ENCODE assay signal across 8 cellular contexts in genomic region chr19:5339470-5339949, GRCh38. TPM values are rescaled to one million over a fixed set of nuclear protein-coding genes. Genes with fewer than 3 reads are reported as not detected.
DNase-seq lines count a peak whose midpoint lies in the region; ATAC-seq and TF ChIP-seq lines count a peak whose summit lies in the region.

No MANE protein-coding gene starts in this region.

- H3K9me3 ChIP-seq in DOHH2 (ENCODE audit: control insufficient read depth, insufficient read depth, low read length) (no peaks in the 10 kb centered on the region), PC-9 (ENCODE audit: insufficient read depth, low read depth) (no peaks in the 10 kb centered on the region), prostate gland (no peaks in the 10 kb centered on the region)

- H3K27me3 ChIP-seq in DOHH2 (ENCODE audit: control insufficient read depth, low read length): peaks cover 55% of the 10 kb centered on the region
- no peaks in the 10 kb centered on the region for H3K27me3 ChIP-seq in PC-9 (ENCODE audit: insufficient read depth, low read depth)
- peaks cover 4% of the 10 kb centered on the region for H3K27me3 ChIP-seq in prostate gland (replicated peaks; ENCODE audit: insufficient read depth)

- H3K27ac ChIP-seq in DOHH2 (ENCODE audit: low read depth, low read length) (no peak overlapping the region), PC-9 (no peak overlapping the region), prostate gland (no peak overlapping the region)

- H4K20me1 ChIP-seq in DOHH2 (ENCODE audit: control insufficient read depth, insufficient read depth, low read depth, low read length) (peaks cover 5% of the 10 kb centered on the region; the same call in 1 of the 2 replicates), PC-9 (ENCODE audit: insufficient read depth) (no peaks in the 10 kb centered on the region)

- no peaks in the 10 kb centered on the region for H3F3A ChIP-seq in DOHH2 (ENCODE audit: control insufficient read depth, insufficient read depth)
- peaks cover 15% of the 10 kb centered on the region; the same call in 1 of the 2 replicates for H3F3A ChIP-seq in PC-9 (ENCODE audit: insufficient read depth, low read depth)

- H3K4me3 ChIP-seq in DOHH2 (ENCODE audit: low read length) (peak overlapping the region; percentile 32), PC-9 (peak overlapping the region; percentile 69), fibroblast of pulmonary artery (replicated peaks; ENCODE audit: low read depth, low read length) (peak overlapping the region; percentile 63), prostate gland (peak overlapping the region; percentile 44 to 58)

- CTCF ChIA-PET in PC-9 (lab: Charles Lee): no interaction called here

- no peak for ATAC-seq in GM18909 (IDR thresholded peaks at IDR 0.05; ENCODE audit: poor library complexity, unreplicated experiment)

- TF ChIP-seq CTCF in DOHH2 (IDR thresholded peaks at IDR 0.05; ENCODE audit: low read depth, low read length, poor library complexity, severe bottlenecking) (no peak), PC-9 (conservative IDR thresholded peaks at IDR 0.05) (no peak), fibroblast of pulmonary artery (IDR thresholded peaks at IDR 0.05; ENCODE audit: low read length, missing control alignments) (no peak), prostate gland (IDR thresholded peaks at IDR 0.05) (no peak)

- no peaks in the 10 kb centered on the region for H3K36me3 ChIP-seq in DOHH2 (ENCODE audit: control insufficient read depth, low read length)
- no peaks in the 10 kb centered on the region for H3K36me3 ChIP-seq in PC-9 (ENCODE audit: low read depth)
- no peaks in the 10 kb centered on the region for H3K36me3 ChIP-seq in prostate gland

- BruUV-seq in PC-9 (replicated peaks; lab: Mats Ljungman, UMichigan): no TSS peak

- H3K79me2 ChIP-seq in DOHH2 (ENCODE audit: control insufficient read depth, low read length) (no peaks in the 10 kb centered on the region), PC-9 (ENCODE audit: low read depth) (peaks cover 6% of the 10 kb centered on the region; the same call in 1 of the 2 replicates)

- H3K4me2 ChIP-seq in DOHH2 (ENCODE audit: low read length) (peak overlapping the region; percentile 51), PC-9 (peak overlapping the region; percentile 74)

- H2AFZ ChIP-seq in PC-9: peak overlapping the region; percentile 80

- no peaks in the 10 kb centered on the region for H3K9me2 ChIP-seq in DOHH2 (replicated peaks; ENCODE audit: control insufficient read depth, low read length)
- no peaks in the 10 kb centered on the region for H3K9me2 ChIP-seq in PC-9 (ENCODE audit: insufficient read depth)

- POLR2A ChIA-PET in PC-9 (lab: Charles Lee; ENCODE audit: unreplicated experiment): no interaction called here

- H3K4me1 ChIP-seq in DOHH2 (ENCODE audit: control insufficient read depth, low read length) (peaks cover 37% of the 10 kb centered on the region), PC-9 (replicated peaks; ENCODE audit: insufficient read depth) (0 out of 2 replicates have a peak, but pooled peaks cover 5% of the 10 kb centered on the region), prostate gland (replicated peaks) (peaks cover 8% of the 10 kb centered on the region)

- TF ChIP-seq POLR2A in prostate gland (IDR thresholded peaks at IDR 0.05): no peak

- intact Hi-C loops in PC-9 (cut with micrococcal nuclease; ENCODE audit: unreplicated experiment): no loop called here
- intact Hi-C loops in prostate gland (cut with DNase I): no loop called here

- WGBS in prostate gland: under 1% methylated on average over 33 of the region's 34 CpGs

- DNase-seq in PC-9 (no peak), fibroblast of pulmonary artery (ENCODE audit: low read depth) (no peak), prostate gland (ENCODE audit: low spot score) (no peak), SKM-1 (lab: John Stamatoyannopoulos, UW; ENCODE audit: unreplicated experiment) (no peak), NCI-H1105 treated with DMSO at 0.1 percent for 48 hours (lab: John Stamatoyannopoulos, UW) (no peak), EL (no peak)

RNA-seq across cellular contexts. Expression of gene PTPRS, which starts 1.1 kb away (rescaled TPM):
- total RNA-seq in PC-9 (2021) (131 and 183 TPM in 2 replicates), prostate gland (100 to 1,000 TPM; 221 to 379 TPM)
